ENCODE assay signal across 32 cellular contexts in genomic region chr13:58950911-58951310, GRCh38.
"Had no signal": no experiment of that assay in that cellular context is flagged by ENCODE, and none has a peak within 500 bp of the region (broad histone marks: within the 10 kb centered on the region; RNA-seq: fewer than 3 reads in every experiment).

No MANE protein-coding gene starts in this region.

- ATAC-seq: activated CD4-positive, alpha-beta T cell treated with anti-CD3 and anti-CD28 coated beads for 36 hours; activated CD8-positive, alpha-beta memory T cell treated with anti-CD3 and anti-CD28 coated beads, Interleukin-2, amount 10 ng/mL, durations not matched to agents 7 days and 5 days; activated CD8-positive, alpha-beta T cell treated with anti-CD3 and anti-CD28 coated beads, Interleukin-2, amount 10 ng/mL, durations not matched to agents 7 days and 5 days; activated naive CD4-positive, alpha-beta T cell treated with anti-CD3 and anti-CD28 coated beads, Interleukin-2, amount 50 U/mL, for 72 hours; activated T-cell treated with anti-CD3 and anti-CD28 coated beads, Interleukin-2, amount 50 U/mL, for 72 hours; foreskin keratinocyte; gastrocnemius medialis; heart left ventricle had no signal

- H3K27ac ChIP-seq: ascending aorta, breast epithelium, cardiac muscle cell, coronary artery, dorsolateral prefrontal cortex, esophagus muscularis mucosa, foreskin keratinocyte, gastrocnemius medialis, heart left ventricle had no signal

- H3K4me1 ChIP-seq: ascending aorta, breast epithelium, esophagus muscularis mucosa, foreskin keratinocyte, gastrocnemius medialis, heart left ventricle had no signal

- DNase-seq: activated CD4-positive, alpha-beta memory T cell treated with anti-CD3 and anti-CD28 coated beads for 36 hours; activated CD4-positive, alpha-beta T cell treated with anti-CD3 and anti-CD28 coated beads for 36 hours; activated CD4-positive, alpha-beta T cell treated with anti-CD3 and anti-CD28 coated beads, Interleukin-2, amount 10 ng/mL, durations not matched to agents 24 days and 14 days; activated CD4-positive, CD25-positive, alpha-beta regulatory T cell; activated CD4-positive, CD25-positive, alpha-beta regulatory T cell treated with anti-CD3 and anti-CD28 coated beads, Interleukin-2, amount 50 U/mL, for 72 hours; activated CD8-positive, alpha-beta memory T cell treated with anti-CD3 and anti-CD28 coated beads, Interleukin-2, amount 10 ng/mL, durations not matched to agents 7 days and 5 days; activated CD8-positive, alpha-beta memory T cell treated with anti-CD3 and anti-CD28 coated beads, Interleukin-2, amount 50 U/mL, for 4 hours; activated CD8-positive, alpha-beta T cell treated with anti-CD3 and anti-CD28 coated beads, Interleukin-2, amount 10 ng/mL, durations not matched to agents 7 days and 5 days; activated gamma-delta T cell; activated naive CD4-positive, alpha-beta T cell; activated naive CD4-positive, alpha-beta T cell treated with anti-CD3 and anti-CD28 coated beads, Interleukin-2, amount 10 ng/mL, durations not matched to agents 7 days and 5 days; activated naive CD8-positive, alpha-beta T cell treated with anti-CD3 and anti-CD28 coated beads, Interleukin-2, amount 10 ng/mL, durations not matched to agents 7 days and 5 days; activated T-cell treated with anti-CD3 and anti-CD28 coated beads, Interleukin-2, amount 50 U/mL, for 24 hours; activated T-cell treated with anti-CD3 and anti-CD28 coated beads, Interleukin-2, amount 50 U/mL, for 72 hours; central memory CD4-positive, alpha-beta T cell; cerebellar nuclear complex; dorsolateral prefrontal cortex; effector memory CD4-positive, alpha-beta T cell; erythroblast; foreskin keratinocyte; gastrocnemius medialis; glutamatergic neuron; heart left ventricle; hypothalamus had no signal

- H3K4me3 ChIP-seq: ascending aorta, breast epithelium, cardiac muscle cell, coronary artery, dorsolateral prefrontal cortex, esophagus muscularis mucosa, gastrocnemius medialis, heart left ventricle had no signal

- H3K36me3 Mint-ChIP-seq: activated CD4-positive, alpha-beta memory T cell treated with anti-CD3 and anti-CD28 coated beads for 36 hours; activated CD8-positive, alpha-beta memory T cell treated with anti-CD3 and anti-CD28 coated beads, Interleukin-2, amount 10 ng/mL, durations not matched to agents 7 days and 5 days; activated naive CD4-positive, alpha-beta T cell treated with anti-CD3 and anti-CD28 coated beads, Interleukin-2, amount 10 ng/mL, durations not matched to agents 7 days and 5 days; activated naive CD8-positive, alpha-beta T cell treated with anti-CD3 and anti-CD28 coated beads, Interleukin-2, amount 10 ng/mL, durations not matched to agents 7 days and 5 days; brain had no signal

- H3K4me1 Mint-ChIP-seq: activated CD4-positive, alpha-beta T cell treated with anti-CD3 and anti-CD28 coated beads for 36 hours; activated CD4-positive, alpha-beta T cell treated with anti-CD3 and anti-CD28 coated beads, Interleukin-2, amount 10 ng/mL, durations not matched to agents 24 days and 14 days; activated CD8-positive, alpha-beta memory T cell treated with anti-CD3 and anti-CD28 coated beads, Interleukin-2, amount 10 ng/mL, durations not matched to agents 7 days and 5 days; activated naive CD4-positive, alpha-beta T cell treated with anti-CD3 and anti-CD28 coated beads, Interleukin-2, amount 10 ng/mL, durations not matched to agents 7 days and 5 days; activated naive CD8-positive, alpha-beta T cell treated with anti-CD3 and anti-CD28 coated beads, Interleukin-2, amount 10 ng/mL, durations not matched to agents 7 days and 5 days had no signal

- H3K4me3 Mint-ChIP-seq: activated CD4-positive, alpha-beta memory T cell treated with anti-CD3 and anti-CD28 coated beads for 36 hours; activated CD4-positive, alpha-beta T cell treated with anti-CD3 and anti-CD28 coated beads for 36 hours; activated CD4-positive, alpha-beta T cell treated with anti-CD3 and anti-CD28 coated beads, Interleukin-2, amount 10 ng/mL, durations not matched to agents 24 days and 14 days; activated CD8-positive, alpha-beta memory T cell treated with anti-CD3 and anti-CD28 coated beads, Interleukin-2, amount 10 ng/mL, durations not matched to agents 7 days and 5 days; activated CD8-positive, alpha-beta T cell treated with anti-CD3 and anti-CD28 coated beads, Interleukin-2, amount 10 ng/mL, durations not matched to agents 7 days and 5 days; activated naive CD4-positive, alpha-beta T cell treated with anti-CD3 and anti-CD28 coated beads, Interleukin-2, amount 10 ng/mL, durations not matched to agents 7 days and 5 days; activated naive CD8-positive, alpha-beta T cell treated with anti-CD3 and anti-CD28 coated beads, Interleukin-2, amount 10 ng/mL, durations not matched to agents 7 days and 5 days; activated T-cell treated with anti-CD3 and anti-CD28 coated beads, Interleukin-2, amount 50 U/mL, for 24 hours; activated T-cell treated with anti-CD3 and anti-CD28 coated beads, Interleukin-2, amount 50 U/mL, for 72 hours; brain; dendritic cell treated with granulocyte-macrophage colony-stimulating factor and Interleukin-4, amounts not matched to agents 40 ng/mL and 50 ng/mL, for 4 days had no signal

- H3K9me3 ChIP-seq: gastrocnemius medialis had no signal

- H3K27me3 ChIP-seq: ascending aorta, breast epithelium, cardiac muscle cell, esophagus muscularis mucosa, foreskin keratinocyte, gastrocnemius medialis, heart left ventricle had no signal

- H3K27ac Mint-ChIP-seq: activated CD4-positive, alpha-beta memory T cell treated with anti-CD3 and anti-CD28 coated beads for 36 hours; activated CD4-positive, alpha-beta T cell treated with anti-CD3 and anti-CD28 coated beads for 36 hours; activated CD4-positive, alpha-beta T cell treated with anti-CD3 and anti-CD28 coated beads, Interleukin-2, amount 10 ng/mL, durations not matched to agents 24 days and 14 days; activated CD8-positive, alpha-beta memory T cell treated with anti-CD3 and anti-CD28 coated beads, Interleukin-2, amount 10 ng/mL, durations not matched to agents 7 days and 5 days; activated CD8-positive, alpha-beta T cell treated with anti-CD3 and anti-CD28 coated beads, Interleukin-2, amount 10 ng/mL, durations not matched to agents 7 days and 5 days; activated naive CD4-positive, alpha-beta T cell treated with anti-CD3 and anti-CD28 coated beads, Interleukin-2, amount 10 ng/mL, durations not matched to agents 7 days and 5 days; activated naive CD4-positive, alpha-beta T cell treated with anti-CD3 and anti-CD28 coated beads, Interleukin-2, amount 50 U/mL, for 72 hours; activated naive CD8-positive, alpha-beta T cell treated with anti-CD3 and anti-CD28 coated beads, Interleukin-2, amount 10 ng/mL, durations not matched to agents 7 days and 5 days; activated T-cell treated with anti-CD3 and anti-CD28 coated beads, Interleukin-2, amount 50 U/mL, for 24 hours; activated T-cell treated with anti-CD3 and anti-CD28 coated beads, Interleukin-2, amount 50 U/mL, for 72 hours; brain; dendritic cell treated with granulocyte-macrophage colony-stimulating factor and Interleukin-4, amounts not matched to agents 40 ng/mL and 50 ng/mL, for 4 days had no signal

- H3K36me3 ChIP-seq: ascending aorta, breast epithelium, cardiac muscle cell, esophagus muscularis mucosa, gastrocnemius medialis, heart left ventricle had no signal

- H3K27me3 Mint-ChIP-seq: activated CD4-positive, alpha-beta memory T cell treated with anti-CD3 and anti-CD28 coated beads for 36 hours; activated CD4-positive, alpha-beta T cell treated with anti-CD3 and anti-CD28 coated beads for 36 hours; activated CD4-positive, alpha-beta T cell treated with anti-CD3 and anti-CD28 coated beads, Interleukin-2, amount 10 ng/mL, durations not matched to agents 24 days and 14 days; activated CD8-positive, alpha-beta memory T cell treated with anti-CD3 and anti-CD28 coated beads, Interleukin-2, amount 10 ng/mL, durations not matched to agents 7 days and 5 days; activated naive CD4-positive, alpha-beta T cell treated with anti-CD3 and anti-CD28 coated beads, Interleukin-2, amount 10 ng/mL, durations not matched to agents 7 days and 5 days; activated naive CD8-positive, alpha-beta T cell treated with anti-CD3 and anti-CD28 coated beads, Interleukin-2, amount 10 ng/mL, durations not matched to agents 7 days and 5 days; activated T-cell treated with anti-CD3 and anti-CD28 coated beads, Interleukin-2, amount 50 U/mL, for 24 hours; dendritic cell treated with granulocyte-macrophage colony-stimulating factor and Interleukin-4, amounts not matched to agents 40 ng/mL and 50 ng/mL, for 4 days had no signal
